ENCODE assay signal across 8 cellular contexts in the genomic region with DNA sequence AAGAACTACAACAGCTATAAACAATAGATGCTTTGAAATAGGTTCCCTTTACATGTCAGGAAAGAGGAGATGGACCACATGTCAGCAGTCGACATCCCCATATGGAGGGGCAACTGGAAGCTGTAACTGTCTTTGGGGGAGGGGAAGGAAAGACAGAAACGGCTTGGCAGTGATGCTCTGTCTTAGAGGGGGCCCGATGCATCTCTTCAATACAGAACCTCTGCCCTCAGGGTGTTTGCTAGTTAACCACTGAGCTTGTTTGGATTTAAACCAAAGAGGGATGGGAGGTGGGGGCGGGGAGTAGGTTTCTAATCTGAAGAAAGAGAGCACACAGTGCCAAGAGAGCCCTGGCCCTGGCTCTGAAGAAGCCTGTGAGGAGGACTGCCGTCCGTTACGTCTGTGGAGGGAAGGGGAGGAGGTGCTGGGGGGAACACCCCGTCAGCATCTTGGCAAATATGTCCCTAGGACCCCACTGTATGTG. TPM values are rescaled to one million over a fixed set of nuclear protein-coding genes. Genes with fewer than 3 reads are reported as not detected.
DNase-seq lines count a peak whose midpoint lies in the region; ATAC-seq and TF ChIP-seq lines count a peak whose summit lies in the region.

No MANE protein-coding gene starts in this region.

- TF ChIP-seq CTCF in dorsolateral prefrontal cortex (IDR thresholded peaks at IDR 0.05 in 54 of 56, conservative IDR thresholded peaks at IDR 0.05 in 2 of 56; ENCODE audit: low read depth in 1 of 56, partially characterized antibody in 56 of 56) (no peak), osteocyte (IDR thresholded peaks at IDR 0.05) (no peak)

- H3K4me1 Mint-ChIP-seq in osteocyte (ENCODE audit: unreplicated experiment), result peaks cover 26% of the 10 kb centered on the region

- no peaks in the 10 kb centered on the region for H3K36me3 Mint-ChIP-seq in osteocyte (ENCODE audit: unreplicated experiment)

- in situ Hi-C loops in G401 (cut with HindIII; ENCODE audit: low sequenced_read_pairs), result no loop called here

- H3K27me3 Mint-ChIP-seq in osteocyte (ENCODE audit: unreplicated experiment), result no peaks in the 10 kb centered on the region

- ATAC-seq in GM18498 (IDR thresholded peaks at IDR 0.05; ENCODE audit: unreplicated experiment), result peak; percentile 40
- peak; percentile 21 for ATAC-seq in HG03103 (IDR thresholded peaks at IDR 0.05; ENCODE audit: low read depth, unreplicated experiment)

- no peaks in the 10 kb centered on the region for H3K27me3 ChIP-seq in dorsolateral prefrontal cortex

- peak overlapping the region; percentile 67 for H3K4me3 Mint-ChIP-seq in osteocyte (ENCODE audit: unreplicated experiment)

- peak overlapping the region; percentile 6 to 66 (median 41) for H3K4me3 ChIP-seq in dorsolateral prefrontal cortex

- intact Hi-C loops in dorsolateral prefrontal cortex (cut with DNase I), result no loop called here

- peak overlapping the region; percentile 87 for H3K27ac Mint-ChIP-seq in osteocyte (ENCODE audit: unreplicated experiment)

- no peaks in the 10 kb centered on the region for H3K9me3 Mint-ChIP-seq in osteocyte (ENCODE audit: unreplicated experiment)

- peak overlapping the region in 5 of 59 donors; percentile 7 to 65 (median 41) for H3K27ac ChIP-seq in dorsolateral prefrontal cortex

- DNase-seq in dorsolateral prefrontal cortex, result no peak
- no peak for DNase-seq in osteocyte (ENCODE audit: extremely low spot score, unreplicated experiment)
- DNase-seq in GM19240 (ENCODE audit: insufficient read length, low spot score), result no peak
- DNase-seq in G401 (ENCODE audit: low spot score), result no peak
- DNase-seq in NCI-H2029 treated with DMSO at 0.1 percent for 48 hours (lab: John Stamatoyannopoulos, UW), result no peak
- DNase-seq in activated CD4-positive, alpha-beta T cell treated with anti-CD3 and anti-CD28 coated beads for 1 hour, result no peak

RNA-seq across cellular contexts. Expression of a gene that starts 55.2 kb away (rescaled TPM):
- total RNA-seq in dorsolateral prefrontal cortex (10 to 100 TPM in 48 of 120 experiments, 1 to 10 TPM in 72; 1.1 to 20.6 (median 8.7) TPM), osteocyte (2.0 and 2.4 TPM in 2 replicates)
- total RNA-seq in G401 (2014; rRNA removed; shearing (Covaris generic)), result not detected in 2 replicates
